ENCODE assay signal across 1 cellular context in the genomic region with DNA sequence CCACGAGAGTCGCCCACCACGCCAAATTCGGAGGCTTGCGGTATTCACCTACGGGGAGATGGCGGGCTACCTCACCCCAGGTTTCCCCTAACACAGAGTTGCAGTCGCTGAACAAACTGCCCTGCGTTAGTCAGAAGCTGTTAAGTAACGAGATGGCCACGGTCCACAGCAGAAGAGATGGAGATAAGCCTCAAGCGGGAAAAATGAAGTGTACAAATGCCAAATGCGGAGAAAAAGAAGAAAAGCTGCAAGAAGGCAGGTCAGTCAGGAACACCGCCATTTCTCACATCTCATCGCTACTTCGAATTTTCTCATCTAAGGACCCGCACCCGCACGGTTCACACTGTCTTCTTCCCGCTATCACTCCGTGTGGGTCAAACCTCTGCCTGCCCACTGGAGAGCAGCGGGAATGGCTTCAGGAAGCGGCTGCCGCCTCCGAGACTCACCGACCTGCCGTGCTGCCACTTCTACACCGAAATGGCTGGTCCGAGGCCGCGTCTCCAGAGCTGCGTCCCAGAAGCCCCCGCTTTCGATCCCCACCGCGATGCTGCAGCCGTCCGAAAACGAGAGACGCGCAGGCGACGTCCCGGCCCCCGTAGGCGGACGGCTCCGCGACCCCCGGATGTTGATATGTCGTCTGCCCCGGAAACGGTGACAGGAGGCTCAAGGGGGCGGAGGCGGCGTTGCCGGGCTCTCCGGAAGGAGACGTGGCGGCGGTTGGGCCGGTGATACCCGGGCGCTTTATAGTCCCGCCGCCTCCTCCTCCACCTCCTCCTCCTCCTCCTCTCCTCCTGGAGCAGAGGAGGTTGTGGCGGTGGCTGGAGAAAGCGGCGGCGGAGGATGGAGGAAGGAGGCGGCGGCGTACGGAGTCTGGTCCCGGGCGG.
TF ChIP-seq lines count a peak whose summit lies in the region.

A gene with protein sequence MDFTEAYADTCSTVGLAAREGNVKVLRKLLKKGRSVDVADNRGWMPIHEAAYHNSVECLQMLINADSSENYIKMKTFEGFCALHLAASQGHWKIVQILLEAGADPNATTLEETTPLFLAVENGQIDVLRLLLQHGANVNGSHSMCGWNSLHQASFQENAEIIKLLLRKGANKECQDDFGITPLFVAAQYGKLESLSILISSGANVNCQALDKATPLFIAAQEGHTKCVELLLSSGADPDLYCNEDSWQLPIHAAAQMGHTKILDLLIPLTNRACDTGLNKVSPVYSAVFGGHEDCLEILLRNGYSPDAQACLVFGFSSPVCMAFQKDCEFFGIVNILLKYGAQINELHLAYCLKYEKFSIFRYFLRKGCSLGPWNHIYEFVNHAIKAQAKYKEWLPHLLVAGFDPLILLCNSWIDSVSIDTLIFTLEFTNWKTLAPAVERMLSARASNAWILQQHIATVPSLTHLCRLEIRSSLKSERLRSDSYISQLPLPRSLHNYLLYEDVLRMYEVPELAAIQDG (minus strand): TSS at position 583 of the 884 bp plus-strand sequence. CDS start 21,381 bp downstream, outside the sequence.
A gene with protein sequence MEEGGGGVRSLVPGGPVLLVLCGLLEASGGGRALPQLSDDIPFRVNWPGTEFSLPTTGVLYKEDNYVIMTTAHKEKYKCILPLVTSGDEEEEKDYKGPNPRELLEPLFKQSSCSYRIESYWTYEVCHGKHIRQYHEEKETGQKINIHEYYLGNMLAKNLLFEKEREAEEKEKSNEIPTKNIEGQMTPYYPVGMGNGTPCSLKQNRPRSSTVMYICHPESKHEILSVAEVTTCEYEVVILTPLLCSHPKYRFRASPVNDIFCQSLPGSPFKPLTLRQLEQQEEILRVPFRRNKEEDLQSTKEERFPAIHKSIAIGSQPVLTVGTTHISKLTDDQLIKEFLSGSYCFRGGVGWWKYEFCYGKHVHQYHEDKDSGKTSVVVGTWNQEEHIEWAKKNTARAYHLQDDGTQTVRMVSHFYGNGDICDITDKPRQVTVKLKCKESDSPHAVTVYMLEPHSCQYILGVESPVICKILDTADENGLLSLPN (plus strand): TSS at position 674 of the 884 bp plus-strand sequence. CDS start 167 bp downstream, at position 841.

TF ChIP-seq in HEK293, 187 proteins besides CTCF, POLR2A, EP300 and RAD21 (continued from another document):
- no peak for TF ChIP-seq BCL11B (tag by site-specific recombination; IDR thresholded peaks at IDR 0.05; ENCODE audit: low read depth)
- peak; percentile 79; the same call in 1 of the 2 replicates for TF ChIP-seq PBX3 (CRISPR knock-in tag; IDR thresholded peaks at IDR 0.05)
- peak; percentile 94 for TF ChIP-seq ZNF518A (tag by site-specific recombination; conservative IDR thresholded peaks at IDR 0.05; ENCODE audit: low read depth)
- TF ChIP-seq, protein P1, sequence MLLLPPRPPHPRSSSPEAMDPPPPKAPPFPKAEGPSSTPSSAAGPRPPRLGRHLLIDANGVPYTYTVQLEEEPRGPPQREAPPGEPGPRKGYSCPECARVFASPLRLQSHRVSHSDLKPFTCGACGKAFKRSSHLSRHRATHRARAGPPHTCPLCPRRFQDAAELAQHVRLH (tag by site-specific recombination; IDR thresholded peaks at IDR 0.05): 0 out of 2 replicates have a peak, but pooled peaks have one; percentile 42
- TF ChIP-seq KLF16 (tag by site-specific recombination; IDR thresholded peaks at IDR 0.05): peak; percentile 71
- TF ChIP-seq, protein P2, sequence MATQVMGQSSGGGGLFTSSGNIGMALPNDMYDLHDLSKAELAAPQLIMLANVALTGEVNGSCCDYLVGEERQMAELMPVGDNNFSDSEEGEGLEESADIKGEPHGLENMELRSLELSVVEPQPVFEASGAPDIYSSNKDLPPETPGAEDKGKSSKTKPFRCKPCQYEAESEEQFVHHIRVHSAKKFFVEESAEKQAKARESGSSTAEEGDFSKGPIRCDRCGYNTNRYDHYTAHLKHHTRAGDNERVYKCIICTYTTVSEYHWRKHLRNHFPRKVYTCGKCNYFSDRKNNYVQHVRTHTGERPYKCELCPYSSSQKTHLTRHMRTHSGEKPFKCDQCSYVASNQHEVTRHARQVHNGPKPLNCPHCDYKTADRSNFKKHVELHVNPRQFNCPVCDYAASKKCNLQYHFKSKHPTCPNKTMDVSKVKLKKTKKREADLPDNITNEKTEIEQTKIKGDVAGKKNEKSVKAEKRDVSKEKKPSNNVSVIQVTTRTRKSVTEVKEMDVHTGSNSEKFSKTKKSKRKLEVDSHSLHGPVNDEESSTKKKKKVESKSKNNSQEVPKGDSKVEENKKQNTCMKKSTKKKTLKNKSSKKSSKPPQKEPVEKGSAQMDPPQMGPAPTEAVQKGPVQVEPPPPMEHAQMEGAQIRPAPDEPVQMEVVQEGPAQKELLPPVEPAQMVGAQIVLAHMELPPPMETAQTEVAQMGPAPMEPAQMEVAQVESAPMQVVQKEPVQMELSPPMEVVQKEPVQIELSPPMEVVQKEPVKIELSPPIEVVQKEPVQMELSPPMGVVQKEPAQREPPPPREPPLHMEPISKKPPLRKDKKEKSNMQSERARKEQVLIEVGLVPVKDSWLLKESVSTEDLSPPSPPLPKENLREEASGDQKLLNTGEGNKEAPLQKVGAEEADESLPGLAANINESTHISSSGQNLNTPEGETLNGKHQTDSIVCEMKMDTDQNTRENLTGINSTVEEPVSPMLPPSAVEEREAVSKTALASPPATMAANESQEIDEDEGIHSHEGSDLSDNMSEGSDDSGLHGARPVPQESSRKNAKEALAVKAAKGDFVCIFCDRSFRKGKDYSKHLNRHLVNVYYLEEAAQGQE (tag by site-specific recombination; IDR thresholded peaks at IDR 0.05): 0 out of 2 replicates have a peak, but pooled peaks have one; percentile 10
- peak; percentile 94 for TF ChIP-seq MZF1 (tag by site-specific recombination; IDR thresholded peaks at IDR 0.05; ENCODE audit: borderline replicate concordance)
